In genomic region chr10:78772083-78772482, GRCh38 we compare ENCODE assay signal across 28 cellular contexts.
DNase-seq lines count a peak whose midpoint lies in the region; ATAC-seq and TF ChIP-seq lines count a peak whose summit lies in the region.
"Had no signal": no experiment of that assay in that cellular context is flagged by ENCODE, and none has a peak within 500 bp of the region (broad histone marks: within the 10 kb centered on the region; RNA-seq: fewer than 3 reads in every experiment).

No MANE protein-coding gene starts in this region.

- H3K4me2 ChIP-seq in OCI-LY7 (ENCODE audit: low read length), result no peak overlapping the region
- H3K4me2 ChIP-seq: BLaER1 treated with 17β-estradiol and CSF1 and Interleukin-3, amounts not matched to agents 10 nM and 100 nM; SK-N-SH had no signal

- no peaks in the 10 kb centered on the region for H3K27me3 ChIP-seq in spleen (replicated peaks in 1 of 7)
- H3K27me3 ChIP-seq: BLaER1 treated with 17β-estradiol and CSF1 and Interleukin-3, amounts not matched to agents 10 nM and 100 nM; heart right ventricle; pancreas had no signal

- no peaks in the 10 kb centered on the region for H3K9me2 ChIP-seq in OCI-LY7 (ENCODE audit: insufficient read depth, low read length)
- H3K9me2 ChIP-seq: SK-N-SH had no signal

- CTCF ChIA-PET in HEK293 (lab: Yijun Ruan, JAX), result no interaction called here
- CTCF ChIA-PET in WTC11 (lab: Charles Lee), result interaction anchor here (0.7 to 1.2 kb wide), 3 partner anchors 107 to 423 kb away, joined by 3 read pairs; no protein-coding TSS in a partner anchor
- CTCF ChIA-PET in OCI-LY7 (lab: Charles Lee; ENCODE audit: unreplicated experiment), result interaction anchor here (0.6 kb wide), 1 partner anchor 9 kb away, joined by 3 read pairs; no protein-coding TSS in a partner anchor

- intact Hi-C loops in spleen (cut with DNase I; ENCODE audit: low total_unique reads), result no loop called here
- intact Hi-C loops in OCI-LY7 (cut with micrococcal nuclease; ENCODE audit: unreplicated experiment), result no loop called here

- no peaks in the 10 kb centered on the region for H3K9me3 Mint-ChIP-seq in WTC11
- no peaks in the 10 kb centered on the region for H3K9me3 Mint-ChIP-seq in T-helper 2 cell treated with Interferon-gamma antibody and Interleukin-4, amounts not matched to agents 5 μg/mL and 100 μg/mL, for 36 hours
- H3K9me3 Mint-ChIP-seq: activated T-cell treated with anti-CD3 and anti-CD28 coated beads, Interleukin-2, amount 50 U/mL, for 72 hours; central memory CD8-positive, alpha-beta T cell; effector memory CD8-positive, alpha-beta T cell; IgD-negative memory B cell; nephron progenitor cell; stimulated activated naive CD8-positive, alpha-beta T cell treated with anti-CD3 and anti-CD28 coated beads, Interleukin-15, amount 100 ng/mL, for 72 hours; T-helper 1 cell treated with Interleukin-12 subunit alpha and Interleukin-12 subunit beta and Interleukin-4 antibody, amounts not matched to agents 30 μg/mL and 1 μg/mL, for 36 hours had no signal

- no peaks in the 10 kb centered on the region for H3K4me1 ChIP-seq in HEK293 (ENCODE audit: control insufficient read depth, insufficient read depth, low read length)
- peaks cover 0 to 38% (median 13%) of the 10 kb centered on the region in 6 donors for H3K4me1 ChIP-seq in spleen
- no peaks in the 10 kb centered on the region for H3K4me1 ChIP-seq in OCI-LY7 (ENCODE audit: insufficient read depth, low read length, poor library complexity, severe bottlenecking)
- H3K4me1 ChIP-seq: HAP-1 had no signal

- H3K4me3 Mint-ChIP-seq in WTC11, result no peak overlapping the region
- H3K4me3 Mint-ChIP-seq in T-helper 2 cell treated with Interferon-gamma antibody and Interleukin-4, amounts not matched to agents 5 μg/mL and 100 μg/mL, for 36 hours, result no peak overlapping the region
- H3K4me3 Mint-ChIP-seq: activated T-cell treated with anti-CD3 and anti-CD28 coated beads, Interleukin-2, amount 50 U/mL, for 72 hours; central memory CD8-positive, alpha-beta T cell; effector memory CD8-positive, alpha-beta T cell; IgD-negative memory B cell; nephron progenitor cell; stimulated activated naive CD8-positive, alpha-beta T cell treated with anti-CD3 and anti-CD28 coated beads, Interleukin-15, amount 100 ng/mL, for 72 hours; T-helper 1 cell treated with Interleukin-12 subunit alpha and Interleukin-12 subunit beta and Interleukin-4 antibody, amounts not matched to agents 30 μg/mL and 1 μg/mL, for 36 hours had no signal

- no peaks in the 10 kb centered on the region for H3K36me3 Mint-ChIP-seq in WTC11
- H3K36me3 Mint-ChIP-seq in T-helper 2 cell treated with Interferon-gamma antibody and Interleukin-4, amounts not matched to agents 5 μg/mL and 100 μg/mL, for 36 hours (ENCODE audit: low read depth), result no peaks in the 10 kb centered on the region
- H3K36me3 Mint-ChIP-seq: IgD-negative memory B cell had no signal

- no peak overlapping the region for H3K4me3 ChIP-seq in HEK293 (ENCODE audit: low read depth, low read length)
- no peak overlapping the region for H3K4me3 ChIP-seq in spleen
- no peak overlapping the region for H3K4me3 ChIP-seq in OCI-LY7 (ENCODE audit: low read depth, low read length, poor library complexity, severe bottlenecking)
- H3K4me3 ChIP-seq: BLaER1 treated with 17β-estradiol and CSF1 and Interleukin-3, amounts not matched to agents 10 nM and 100 nM; HAP-1; heart right ventricle; lung; pancreas had no signal

- no peak for TF ChIP-seq POLR2A in spleen (IDR thresholded peaks at IDR 0.05)

- H3K79me2 ChIP-seq in OCI-LY7 (ENCODE audit: insufficient read depth, low read depth, low read length), result no peaks in the 10 kb centered on the region

- ATAC-seq in WTC11 (peak; percentile 34; the same call in 1 of the 2 replicates), HG02870 (IDR thresholded peaks at IDR 0.05; ENCODE audit: unreplicated experiment) (no peak)
- ATAC-seq: activated T-cell treated with anti-CD3 and anti-CD28 coated beads, Interleukin-2, amount 50 U/mL, for 72 hours; effector memory CD8-positive, alpha-beta T cell; pancreas; right cardiac atrium; stimulated activated naive CD8-positive, alpha-beta T cell treated with anti-CD3 and anti-CD28 coated beads, Interleukin-15, amount 100 ng/mL, for 72 hours had no signal

- H3K27ac ChIP-seq in HEK293 (ENCODE audit: extremely low read depth, low read depth, low read length) (no peak overlapping the region), spleen (peak overlapping the region in 6 of 8 donors; percentile 29 to 77 (median 60)), OCI-LY7 (ENCODE audit: low read depth, low read length, poor library complexity, severe bottlenecking) (no peak overlapping the region)
- H3K27ac ChIP-seq: BLaER1 treated with 17β-estradiol and CSF1 and Interleukin-3, amounts not matched to agents 10 nM and 100 nM had no signal

- no peaks in the 10 kb centered on the region for H4K20me1 ChIP-seq in OCI-LY7 (ENCODE audit: insufficient read depth, low read length)
- H4K20me1 ChIP-seq: BLaER1 treated with 17β-estradiol and CSF1 and Interleukin-3, amounts not matched to agents 10 nM and 100 nM had no signal

- TF ChIP-seq CTCF in HEK293 (tag by site-specific recombination; IDR thresholded peaks at IDR 0.05) (no peak), WTC11 (IDR thresholded peaks at IDR 0.05) (no peak), spleen (IDR thresholded peaks at IDR 0.05 in 8 of 11, conservative IDR thresholded peaks at IDR 0.05 in 3 of 11) (no peak), OCI-LY7 (conservative IDR thresholded peaks at IDR 0.05; ENCODE audit: low read length) (no peak)

- WGBS in spleen, 5 donors, result 55 to 85% (median 79%) methylated on average over 6 of the region's 6 CpGs

- H3K36me3 ChIP-seq in HEK293 (ENCODE audit: control insufficient read depth in 2 of 2, insufficient read depth in 1 of 2, low read length in 2 of 2) (no peaks in the 10 kb centered on the region), spleen (no peaks in the 10 kb centered on the region), OCI-LY7 (ENCODE audit: insufficient read depth, low read length) (no peaks in the 10 kb centered on the region)
- H3K36me3 ChIP-seq: BLaER1 treated with 17β-estradiol and CSF1 and Interleukin-3, amounts not matched to agents 10 nM and 100 nM; HAP-1; heart right ventricle; pancreas had no signal

- H3K27me3 Mint-ChIP-seq in WTC11 (ENCODE audit: low read depth), result no peaks in the 10 kb centered on the region
- no peaks in the 10 kb centered on the region for H3K27me3 Mint-ChIP-seq in T-helper 2 cell treated with Interferon-gamma antibody and Interleukin-4, amounts not matched to agents 5 μg/mL and 100 μg/mL, for 36 hours (ENCODE audit: low read depth)
- H3K27me3 Mint-ChIP-seq: central memory CD8-positive, alpha-beta T cell; IgD-negative memory B cell; stimulated activated naive CD8-positive, alpha-beta T cell treated with anti-CD3 and anti-CD28 coated beads, Interleukin-15, amount 100 ng/mL, for 72 hours had no signal

- POLR2A ChIA-PET in HEK293 (lab: Yijun Ruan, JAX) (no interaction called here), WTC11 (lab: Charles Lee) (no interaction called here), OCI-LY7 (lab: Charles Lee) (no interaction called here)

- H3K4me1 Mint-ChIP-seq in WTC11, result peaks cover 8% of the 10 kb centered on the region
- no peaks in the 10 kb centered on the region for H3K4me1 Mint-ChIP-seq in T-helper 2 cell treated with Interferon-gamma antibody and Interleukin-4, amounts not matched to agents 5 μg/mL and 100 μg/mL, for 36 hours (ENCODE audit: low read depth)
- H3K4me1 Mint-ChIP-seq: central memory CD8-positive, alpha-beta T cell; stimulated activated naive CD8-positive, alpha-beta T cell treated with anti-CD3 and anti-CD28 coated beads, Interleukin-15, amount 100 ng/mL, for 72 hours had no signal

- H3K9me3 ChIP-seq in HEK293 (ENCODE audit: control insufficient read depth, insufficient read depth, low read depth, low read length) (no peaks in the 10 kb centered on the region), spleen (no peaks in the 10 kb centered on the region), OCI-LY7 (ENCODE audit: low read length) (no peaks in the 10 kb centered on the region)
- H3K9me3 ChIP-seq: HAP-1, heart right ventricle, pancreas, SK-N-SH had no signal

- H3K27ac Mint-ChIP-seq in WTC11, result no peak overlapping the region
- H3K27ac Mint-ChIP-seq in T-helper 2 cell treated with Interferon-gamma antibody and Interleukin-4, amounts not matched to agents 5 μg/mL and 100 μg/mL, for 36 hours, result no peak overlapping the region
- H3K27ac Mint-ChIP-seq: activated T-cell treated with anti-CD3 and anti-CD28 coated beads, Interleukin-2, amount 50 U/mL, for 72 hours; effector memory CD8-positive, alpha-beta T cell; IgD-negative memory B cell; nephron progenitor cell; stimulated activated naive CD8-positive, alpha-beta T cell treated with anti-CD3 and anti-CD28 coated beads, Interleukin-15, amount 100 ng/mL, for 72 hours; T-helper 1 cell treated with Interleukin-12 subunit alpha and Interleukin-12 subunit beta and Interleukin-4 antibody, amounts not matched to agents 30 μg/mL and 1 μg/mL, for 36 hours had no signal

- no peak for DNase-seq in WTC11 (ENCODE audit: low spot score)
- DNase-seq in mesenteric fat pad (ENCODE audit: low spot score), result peak; percentile 64
- DNase-seq in spleen, result no peak
- no peak for DNase-seq in OCI-LY7 (ENCODE audit: low spot score)
- DNase-seq in T-helper 2 cell treated with Interferon-gamma antibody and Interleukin-4, amounts not matched to agents 5 μg/mL and 100 μg/mL, for 36 hours (ENCODE audit: low spot score), result no peak
- no peak for DNase-seq in RPMI8226
- DNase-seq: activated CD4-positive, alpha-beta T cell treated with anti-CD3 and anti-CD28 coated beads, Interleukin-2, amount 50 U/mL, for 4 hours; activated T-cell treated with anti-CD3 and anti-CD28 coated beads, Interleukin-2, amount 50 U/mL, for 72 hours; DMS153; effector memory CD8-positive, alpha-beta T cell; heart right ventricle; NCI-H1436 treated with DMSO at 0.1 percent for 48 hours; NCI-H2107; NCI-H446; NCI-H774; nephron progenitor cell; SK-N-SH; stimulated activated naive CD8-positive, alpha-beta T cell treated with anti-CD3 and anti-CD28 coated beads, Interleukin-15, amount 100 ng/mL, for 72 hours had no signal

- no TSS peak for BruUV-seq in OCI-LY7 (replicated peaks; lab: Mats Ljungman, UMichigan)

- H2AFZ ChIP-seq in OCI-LY7 (ENCODE audit: low read length), result no peak overlapping the region

TF ChIP-seq in HEK293, 187 proteins besides CTCF, POLR2A, EP300 and RAD21:
- TF ChIP-seq GLIS1 (tag by site-specific recombination; IDR thresholded peaks at IDR 0.05), result peak; percentile 50
- TF ChIP-seq ZSCAN23 (tag by site-specific recombination; IDR thresholded peaks at IDR 0.05), result no peak

TF ChIP-seq in WTC11, 78 proteins besides CTCF, POLR2A, EP300 and RAD21 (continues in another document):
- TF ChIP-seq, protein P1, sequence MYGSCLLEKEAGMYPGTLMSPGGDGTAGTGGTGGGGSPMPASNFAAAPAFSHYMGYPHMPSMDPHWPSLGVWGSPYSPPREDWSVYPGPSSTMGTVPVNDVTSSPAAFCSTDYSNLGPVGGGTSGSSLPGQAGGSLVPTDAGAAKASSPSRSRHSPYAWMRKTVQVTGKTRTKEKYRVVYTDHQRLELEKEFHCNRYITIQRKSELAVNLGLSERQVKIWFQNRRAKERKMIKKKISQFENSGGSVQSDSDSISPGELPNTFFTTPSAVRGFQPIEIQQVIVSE (CRISPR knock-in tag; IDR thresholded peaks at IDR 0.05; ENCODE audit: borderline replicate concordance), result no peak
- TF ChIP-seq HMGA2 (CRISPR knock-in tag; IDR thresholded peaks at IDR 0.05), result no peak

Comparison
In these comparisons a context has a peak if more than half of its experiments do, and no peak if none do; other contexts are left out.
1. H3K27ac ChIP-seq: peak in spleen (6 of 8); none in HEK293 (single experiment) and OCI-LY7 (single experiment).